16 cellular contexts compared by ENCODE assay signal in genomic region chr22:40444483-40444787, GRCh38.
"Had no signal": no experiment of that assay in that cellular context is flagged by ENCODE, and none has a peak within 500 bp of the region (broad histone marks: within the 10 kb centered on the region; RNA-seq: fewer than 3 reads in every experiment).

No MANE protein-coding gene starts in this region.

- H3K4me3 ChIP-seq: breast epithelium, dorsolateral prefrontal cortex, gastrocnemius medialis, heart right ventricle, lung, neural progenitor cell, pancreas, transverse colon, vagina had no signal

- H3K9ac ChIP-seq: neural progenitor cell had no signal

- H3K27me3 ChIP-seq: breast epithelium, dorsolateral prefrontal cortex, gastrocnemius medialis, heart right ventricle, neural progenitor cell, pancreas, transverse colon, vagina had no signal

- H3K4me1 ChIP-seq: neural progenitor cell, pancreas had no signal

- H3K36me3 ChIP-seq: breast epithelium, gastrocnemius medialis, neural progenitor cell, pancreas, transverse colon, vagina had no signal

- DNase-seq: activated CD4-positive, alpha-beta T cell treated with anti-CD3 and anti-CD28 coated beads, Interleukin-2, amount 50 U/mL, for 48 hours; activated gamma-delta T cell; activated naive CD8-positive, alpha-beta T cell treated with anti-CD3 and anti-CD28 coated beads, Interleukin-2, amount 10 ng/mL, durations not matched to agents 7 days and 5 days; dorsolateral prefrontal cortex; erythroblast; heart right ventricle; pancreas; stimulated activated CD4-positive, alpha-beta T cell treated with anti-CD3 and anti-CD28 coated beads, Interleukin-2, amount 100 ng/mL, for 48 hours; stimulated activated naive CD4-positive, alpha-beta T cell treated with Interleukin-2 at 50 U/mL for 16 hours; substantia nigra; transverse colon had no signal

- H3K27me3 Mint-ChIP-seq: activated naive CD8-positive, alpha-beta T cell treated with anti-CD3 and anti-CD28 coated beads, Interleukin-2, amount 10 ng/mL, durations not matched to agents 7 days and 5 days had no signal

- H3K9me3 ChIP-seq: breast epithelium, gastrocnemius medialis, pancreas, transverse colon, vagina had no signal

- FAIRE-seq: pancreas had no signal

- H3K4me2 ChIP-seq: neural progenitor cell had no signal

- H2AFZ ChIP-seq: neural progenitor cell had no signal

- H3K27ac ChIP-seq: breast epithelium, dorsolateral prefrontal cortex, neural progenitor cell, pancreas, transverse colon, vagina had no signal

- H3K4me3 Mint-ChIP-seq: activated naive CD8-positive, alpha-beta T cell treated with anti-CD3 and anti-CD28 coated beads, Interleukin-2, amount 10 ng/mL, durations not matched to agents 7 days and 5 days; neural progenitor cell had no signal

- H3K27ac Mint-ChIP-seq: activated naive CD8-positive, alpha-beta T cell treated with anti-CD3 and anti-CD28 coated beads, Interleukin-2, amount 10 ng/mL, durations not matched to agents 7 days and 5 days; neural progenitor cell had no signal
